ENCODE assay signal across 20 cellular contexts in genomic region chr7:18573410-18574234, GRCh38.
DNase-seq lines count a peak whose midpoint lies in the region; ATAC-seq and TF ChIP-seq lines count a peak whose summit lies in the region.
"Had no signal": no experiment of that assay in that cellular context is flagged by ENCODE, and none has a peak within 500 bp of the region (broad histone marks: within the 10 kb centered on the region; RNA-seq: fewer than 3 reads in every experiment).

No MANE protein-coding gene starts in this region.

- no peaks in the 10 kb centered on the region for H3K79me1 ChIP-seq in neuronal stem cell (ENCODE audit: low read depth, low read length)

- no peak overlapping the region for H4K8ac ChIP-seq in neuronal stem cell (ENCODE audit: low read depth, low read length)

- no peaks in the 10 kb centered on the region for H3K9me3 Mint-ChIP-seq in activated B cell treated with CpG ODN at 0.5 μM for 24 hours
- H3K9me3 Mint-ChIP-seq in stimulated activated naive CD8-positive, alpha-beta T cell treated with anti-CD3 and anti-CD28 coated beads, Interleukin-15, amount 100 ng/mL, for 72 hours = no peaks in the 10 kb centered on the region
- H3K9me3 Mint-ChIP-seq: activated naive CD8-positive, alpha-beta T cell treated with anti-CD3 and anti-CD28 coated beads, Interleukin-2, amount 10 ng/mL, durations not matched to agents 7 days and 5 days; effector memory CD8-positive, alpha-beta T cell; nephron progenitor cell had no signal

- H3K27me3 ChIP-seq in GM06990 (replicated peaks; ENCODE audit: control insufficient read depth, insufficient read depth, low read length) (no peaks in the 10 kb centered on the region), neuronal stem cell (ENCODE audit: control insufficient read depth in 3 of 3, insufficient read depth in 3 of 3, low read depth in 1 of 3, low read length in 3 of 3) (no peaks in the 10 kb centered on the region), vagina (no peaks in the 10 kb centered on the region)
- H3K27me3 ChIP-seq: cardiac muscle cell, MG63, tibial nerve had no signal

- POLR2A ChIA-PET in activated B cell treated with CpG ODN at 0.5 μM for 24 hours (lab: Charles Lee) = interaction anchor here (0.6 to 5.1 kb wide), 11 partner anchors 22 to 215 kb away, joined by 3 to 30 read pairs (median 4); partner anchors contain the start of gene HDAC9

- CTCF ChIA-PET in activated B cell treated with CpG ODN at 0.5 μM for 24 hours (lab: Charles Lee) = interaction anchor here (0.7 to 4.8 kb wide), 10 partner anchors 9 to 221 kb away, joined by 3 to 32 read pairs (median 5); partner anchors contain the start of gene HDAC9

- H3K4me1 ChIP-seq in neuronal stem cell (ENCODE audit: control insufficient read depth in 2 of 2, insufficient read depth in 1 of 2, low read depth in 1 of 2, low read length in 2 of 2) (no peaks in the 10 kb centered on the region), vagina (peaks cover 6% of the 10 kb centered on the region)
- H3K4me1 ChIP-seq: lower lobe of right lung had no signal

- H3K27ac ChIP-seq in neuronal stem cell (replicated peaks; ENCODE audit: low read length) (no peak overlapping the region), vagina (no peak overlapping the region)
- H3K27ac ChIP-seq: cardiac muscle cell, lower lobe of right lung, tibial nerve had no signal

- no peak overlapping the region for H2BK120ac ChIP-seq in neuronal stem cell (ENCODE audit: low read depth, low read length)

- no peaks in the 10 kb centered on the region for H3K27me3 Mint-ChIP-seq in activated B cell treated with CpG ODN at 0.5 μM for 24 hours
- H3K27me3 Mint-ChIP-seq in stimulated activated naive CD8-positive, alpha-beta T cell treated with anti-CD3 and anti-CD28 coated beads, Interleukin-15, amount 100 ng/mL, for 72 hours = no peaks in the 10 kb centered on the region
- H3K27me3 Mint-ChIP-seq: activated naive CD8-positive, alpha-beta T cell treated with anti-CD3 and anti-CD28 coated beads, Interleukin-2, amount 10 ng/mL, durations not matched to agents 7 days and 5 days; effector memory CD8-positive, alpha-beta T cell had no signal

- H3K4me2 ChIP-seq in neuronal stem cell (ENCODE audit: insufficient read depth, low read length, poor library complexity, severe bottlenecking) = no peak overlapping the region

- H2AFZ ChIP-seq in neuronal stem cell (ENCODE audit: low read length) = no peak overlapping the region

- H2BK12ac ChIP-seq in neuronal stem cell (ENCODE audit: low read length) = no peak overlapping the region

- peak overlapping the region; percentile 77 for H3K18ac ChIP-seq in neuronal stem cell (ENCODE audit: low read length)

- no peak overlapping the region for H2BK15ac ChIP-seq in neuronal stem cell (ENCODE audit: low read length)

- H3K4me3 Mint-ChIP-seq in activated B cell treated with CpG ODN at 0.5 μM for 24 hours = peak overlapping the region; percentile 75
- H3K4me3 Mint-ChIP-seq in stimulated activated naive CD8-positive, alpha-beta T cell treated with anti-CD3 and anti-CD28 coated beads, Interleukin-15, amount 100 ng/mL, for 72 hours = no peak overlapping the region
- H3K4me3 Mint-ChIP-seq: activated naive CD8-positive, alpha-beta T cell treated with anti-CD3 and anti-CD28 coated beads, Interleukin-2, amount 10 ng/mL, durations not matched to agents 7 days and 5 days; effector memory CD8-positive, alpha-beta T cell; nephron progenitor cell had no signal

- peak; percentile 38 for DNase-seq in GM06990 (ENCODE audit: extremely low read depth, insufficient read length)
- DNase-seq in activated B cell treated with CpG ODN at 0.5 μM for 24 hours = peak; percentile 32
- DNase-seq in neuronal stem cell (ENCODE audit: low spot score) = no peak
- no peak for DNase-seq in vagina (ENCODE audit: extremely low spot score in 2 of 2)
- no peak for DNase-seq in NCI-H128 (lab: John Stamatoyannopoulos, UW; ENCODE audit: unreplicated experiment)
- DNase-seq in stimulated activated naive CD8-positive, alpha-beta T cell treated with anti-CD3 and anti-CD28 coated beads, Interleukin-15, amount 100 ng/mL, for 72 hours = no peak
- DNase-seq: activated CD4-positive, alpha-beta T cell treated with anti-CD3 and anti-CD28 coated beads for 4 hours; activated naive CD8-positive, alpha-beta T cell treated with anti-CD3 and anti-CD28 coated beads, Interleukin-2, amount 10 ng/mL, durations not matched to agents 7 days and 5 days; activated T-cell treated with anti-CD3 and anti-CD28 coated beads for 4 hours; effector memory CD8-positive, alpha-beta T cell; lower lobe of right lung; MG63; NCI-H82; nephron progenitor cell; retina; stimulated activated CD8-positive, alpha-beta memory T cell treated with anti-CD3 and anti-CD28 coated beads, Interleukin-4, amount 100 ng/mL, for 48 hours had no signal

- peaks cover 72% of the 10 kb centered on the region for H3K4me1 Mint-ChIP-seq in activated B cell treated with CpG ODN at 0.5 μM for 24 hours
- H3K4me1 Mint-ChIP-seq in stimulated activated naive CD8-positive, alpha-beta T cell treated with anti-CD3 and anti-CD28 coated beads, Interleukin-15, amount 100 ng/mL, for 72 hours = no peaks in the 10 kb centered on the region
- H3K4me1 Mint-ChIP-seq: activated naive CD8-positive, alpha-beta T cell treated with anti-CD3 and anti-CD28 coated beads, Interleukin-2, amount 10 ng/mL, durations not matched to agents 7 days and 5 days had no signal

- peak overlapping the region; percentile 92 for H3K27ac Mint-ChIP-seq in activated B cell treated with CpG ODN at 0.5 μM for 24 hours
- H3K27ac Mint-ChIP-seq in stimulated activated naive CD8-positive, alpha-beta T cell treated with anti-CD3 and anti-CD28 coated beads, Interleukin-15, amount 100 ng/mL, for 72 hours = no peak overlapping the region
- H3K27ac Mint-ChIP-seq: activated naive CD8-positive, alpha-beta T cell treated with anti-CD3 and anti-CD28 coated beads, Interleukin-2, amount 10 ng/mL, durations not matched to agents 7 days and 5 days; effector memory CD8-positive, alpha-beta T cell; nephron progenitor cell had no signal

- no peak for TF ChIP-seq POLR2A in vagina (IDR thresholded peaks at IDR 0.05)

- H3K9me3 ChIP-seq in neuronal stem cell (replicated peaks in 1 of 2; ENCODE audit: control insufficient read depth in 2 of 2, insufficient read depth in 1 of 2, low read depth in 1 of 2, low read length in 2 of 2) (peaks cover 3 to 4% of the 10 kb centered on the region in 2 donors), vagina (no peaks in the 10 kb centered on the region)
- H3K9me3 ChIP-seq: lower lobe of right lung, MG63, tibial nerve had no signal

- H3K36me3 ChIP-seq in GM06990 (ENCODE audit: control insufficient read depth, insufficient read depth, low read length) (peaks cover 9% of the 10 kb centered on the region), neuronal stem cell (replicated peaks in 1 of 2; ENCODE audit: control insufficient read depth in 2 of 2, insufficient read depth in 2 of 2, low read length in 2 of 2) (peaks cover 0 to 2% of the 10 kb centered on the region in 2 donors), vagina (no peaks in the 10 kb centered on the region)
- H3K36me3 ChIP-seq: cardiac muscle cell, lower lobe of right lung, MG63, tibial nerve had no signal

- H3K9ac ChIP-seq in neuronal stem cell (ENCODE audit: low read depth, low read length, poor library complexity) = no peak overlapping the region

- no peak overlapping the region for H3K4ac ChIP-seq in neuronal stem cell (ENCODE audit: low read length)

- peak overlapping the region; percentile 80 for H3K23ac ChIP-seq in neuronal stem cell (ENCODE audit: low read depth, low read length, poor library complexity)

- H2BK5ac ChIP-seq in neuronal stem cell (ENCODE audit: low read length) = no peak overlapping the region

- H3K4me3 ChIP-seq in GM06990 (replicated peaks; ENCODE audit: low read depth, low read length) (no peak overlapping the region), neuronal stem cell (ENCODE audit: low read length in 2 of 2) (peak overlapping the region in 1 of 2 donors; percentile 35), vagina (no peak overlapping the region)
- H3K4me3 ChIP-seq: cardiac muscle cell, lower lobe of right lung, MG63, tibial nerve had no signal

- ATAC-seq in HG02678 (IDR thresholded peaks at IDR 0.05; ENCODE audit: unreplicated experiment) = peak; percentile 41
- ATAC-seq in activated B cell treated with CpG ODN at 0.5 μM for 24 hours (ENCODE audit: low read depth) = peak; percentile 83
- ATAC-seq in stimulated activated naive CD8-positive, alpha-beta T cell treated with anti-CD3 and anti-CD28 coated beads, Interleukin-15, amount 100 ng/mL, for 72 hours = no peak
- no peak for ATAC-seq in HG03175 (IDR thresholded peaks at IDR 0.05; ENCODE audit: unreplicated experiment)
- ATAC-seq: effector memory CD8-positive, alpha-beta T cell had no signal

- H4K91ac ChIP-seq in neuronal stem cell (ENCODE audit: low read depth, low read length, poor library complexity) = no peak overlapping the region

- WGBS in neuronal stem cell (ENCODE audit: extremely low coverage in 2 of 2, insufficient read length in 2 of 2, insufficient replicate concordance in 1 of 2), 2 donors = no CpG with 5 or more reads among the region's 20 CpGs

- no peak for TF ChIP-seq CTCF in GM06990 (IDR thresholded peaks at IDR 0.05; ENCODE audit: insufficient read depth, low read length, poor library complexity, severe bottlenecking)
- TF ChIP-seq CTCF in activated B cell treated with CpG ODN at 0.5 μM for 24 hours (IDR thresholded peaks at IDR 0.05) = no peak
- no peak for TF ChIP-seq CTCF in vagina (IDR thresholded peaks at IDR 0.05)

- intact Hi-C loops in activated B cell treated with CpG ODN at 0.5 μM for 24 hours (cut with micrococcal nuclease) (loop anchor here (1.0 kb wide), 1 partner anchor 78 kb away; the partner anchor contains the start of gene HDAC9), vagina (cut with DNase I) (no loop called here)

- H2AK5ac ChIP-seq in neuronal stem cell (ENCODE audit: low read depth, low read length) = no peak overlapping the region

- H3K14ac ChIP-seq in neuronal stem cell (ENCODE audit: low read length) = peak overlapping the region; percentile 94

- peaks cover 26% of the 10 kb centered on the region for H3K36me3 Mint-ChIP-seq in activated B cell treated with CpG ODN at 0.5 μM for 24 hours (ENCODE audit: low read depth)
- H3K36me3 Mint-ChIP-seq: activated naive CD8-positive, alpha-beta T cell treated with anti-CD3 and anti-CD28 coated beads, Interleukin-2, amount 10 ng/mL, durations not matched to agents 7 days and 5 days had no signal

Comparison
In these comparisons a context has a peak if more than half of its experiments do, and no peak if none do; other contexts are left out.
1. DNase-seq: peak in GM06990 (single experiment) and activated B cell treated with CpG ODN at 0.5 μM for 24 hours (single experiment); none in neuronal stem cell (single experiment), vagina (0 of 2), NCI-H128 (single experiment) and stimulated activated naive CD8-positive, alpha-beta T cell treated with anti-CD3 and anti-CD28 coated beads, Interleukin-15, amount 100 ng/mL, for 72 hours (0 of 2).
2. ATAC-seq: peak in HG02678 (single experiment) and activated B cell treated with CpG ODN at 0.5 μM for 24 hours (single experiment); none in stimulated activated naive CD8-positive, alpha-beta T cell treated with anti-CD3 and anti-CD28 coated beads, Interleukin-15, amount 100 ng/mL, for 72 hours (single experiment) and HG03175 (single experiment).